In the genomic region with DNA sequence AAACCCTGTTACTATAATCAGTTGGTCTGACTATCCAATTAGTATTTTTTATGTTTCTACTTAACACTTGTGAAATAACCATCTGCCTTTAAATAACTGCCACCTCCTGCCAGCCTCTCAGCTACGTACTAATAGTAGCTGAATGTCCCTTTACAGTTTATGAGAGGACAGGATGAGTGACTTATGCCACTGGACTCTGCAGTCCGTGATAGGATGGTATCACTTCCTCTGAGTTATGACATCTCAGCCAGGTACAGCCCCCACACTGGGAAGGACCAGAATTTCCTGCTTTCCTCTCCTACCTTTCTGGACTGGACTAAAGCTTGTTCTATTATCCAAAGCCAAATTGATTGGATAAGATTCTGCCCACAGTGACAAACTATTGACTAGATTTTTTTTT, we compare ENCODE assay signal across 23 cellular contexts.
"Had no signal": no experiment of that assay in that cellular context is flagged by ENCODE, and none has a peak within 500 bp of the region (broad histone marks: within the 10 kb centered on the region; RNA-seq: fewer than 3 reads in every experiment).

No MANE protein-coding gene starts in this region.

- H3K27ac Mint-ChIP-seq: activated CD4-positive, alpha-beta memory T cell treated with anti-CD3 and anti-CD28 coated beads for 36 hours; activated naive CD4-positive, alpha-beta T cell treated with anti-CD3 and anti-CD28 coated beads for 36 hours; activated naive CD8-positive, alpha-beta T cell treated with anti-CD3 and anti-CD28 coated beads, Interleukin-2, amount 10 ng/mL, durations not matched to agents 7 days and 5 days; activated T-cell treated with anti-CD3 and anti-CD28 coated beads, Interleukin-2, amount 50 U/mL, for 72 hours; endodermal cell; naive B cell; T-helper 1 cell treated with Interleukin-12 subunit alpha and Interleukin-12 subunit beta and Interleukin-4 antibody, amounts not matched to agents 30 μg/mL and 1 μg/mL, for 36 hours had no signal

- DNase-seq: activated CD4-positive, alpha-beta memory T cell treated with anti-CD3 and anti-CD28 coated beads for 36 hours; activated CD4-positive, alpha-beta T cell treated with anti-CD3 and anti-CD28 coated beads for 48 hours; activated effector memory CD4-positive, alpha-beta T cell treated with Interleukin-2 at 50 U/mL for 16 hours; activated naive CD4-positive, alpha-beta T cell treated with anti-CD3 and anti-CD28 coated beads for 36 hours; activated naive CD8-positive, alpha-beta T cell treated with anti-CD3 and anti-CD28 coated beads, Interleukin-2, amount 10 ng/mL, durations not matched to agents 7 days and 5 days; activated T-cell treated with anti-CD3 and anti-CD28 coated beads, Interleukin-2, amount 50 U/mL, for 72 hours; amygdala; cerebellar nuclear complex; endodermal cell; heart right ventricle; islet precursor cell; lower lobe of right lung; mesendoderm; naive B cell; nucleus accumbens; spleen; stimulated activated CD4-positive, alpha-beta T cell treated with anti-CD3 and anti-CD28 coated beads, Interleukin-4, amount 100 ng/mL, for 24 hours; stimulated activated naive CD4-positive, alpha-beta T cell treated with Interleukin-2 at 50 U/mL for 16 hours; T1000; upper lobe of right lung had no signal

- H3K36me3 Mint-ChIP-seq: activated CD4-positive, alpha-beta memory T cell treated with anti-CD3 and anti-CD28 coated beads for 36 hours; activated naive CD8-positive, alpha-beta T cell treated with anti-CD3 and anti-CD28 coated beads, Interleukin-2, amount 10 ng/mL, durations not matched to agents 7 days and 5 days; naive B cell had no signal

- H3K4me3 Mint-ChIP-seq: activated CD4-positive, alpha-beta memory T cell treated with anti-CD3 and anti-CD28 coated beads for 36 hours; activated naive CD4-positive, alpha-beta T cell treated with anti-CD3 and anti-CD28 coated beads for 36 hours; activated naive CD8-positive, alpha-beta T cell treated with anti-CD3 and anti-CD28 coated beads, Interleukin-2, amount 10 ng/mL, durations not matched to agents 7 days and 5 days; activated T-cell treated with anti-CD3 and anti-CD28 coated beads, Interleukin-2, amount 50 U/mL, for 72 hours; endodermal cell; naive B cell; T-helper 1 cell treated with Interleukin-12 subunit alpha and Interleukin-12 subunit beta and Interleukin-4 antibody, amounts not matched to agents 30 μg/mL and 1 μg/mL, for 36 hours had no signal

- H3K4me1 Mint-ChIP-seq: endodermal cell, naive B cell had no signal

- H3K9me3 Mint-ChIP-seq: activated CD4-positive, alpha-beta memory T cell treated with anti-CD3 and anti-CD28 coated beads for 36 hours; activated naive CD4-positive, alpha-beta T cell treated with anti-CD3 and anti-CD28 coated beads for 36 hours; activated naive CD8-positive, alpha-beta T cell treated with anti-CD3 and anti-CD28 coated beads, Interleukin-2, amount 10 ng/mL, durations not matched to agents 7 days and 5 days; activated T-cell treated with anti-CD3 and anti-CD28 coated beads, Interleukin-2, amount 50 U/mL, for 72 hours; endodermal cell; naive B cell; T-helper 1 cell treated with Interleukin-12 subunit alpha and Interleukin-12 subunit beta and Interleukin-4 antibody, amounts not matched to agents 30 μg/mL and 1 μg/mL, for 36 hours had no signal

- H3K4me3 ChIP-seq: coronary artery, heart right ventricle, lower lobe of right lung, spleen, upper lobe of right lung had no signal

- H3K27ac ChIP-seq: coronary artery, epithelial cell of prostate, heart right ventricle, lower lobe of right lung, spleen, upper lobe of right lung had no signal

- H3K27me3 ChIP-seq: upper lobe of right lung had no signal

- H3K4me1 ChIP-seq: heart right ventricle, lower lobe of right lung, spleen, upper lobe of right lung had no signal

- H3K36me3 ChIP-seq: heart right ventricle, lower lobe of right lung, spleen, upper lobe of right lung had no signal

- H3K9me3 ChIP-seq: heart right ventricle, lower lobe of right lung, spleen, upper lobe of right lung had no signal

- ATAC-seq: activated T-cell treated with anti-CD3 and anti-CD28 coated beads, Interleukin-2, amount 50 U/mL, for 72 hours; heart right ventricle; lower lobe of right lung; upper lobe of right lung had no signal
